In the genomic region with DNA sequence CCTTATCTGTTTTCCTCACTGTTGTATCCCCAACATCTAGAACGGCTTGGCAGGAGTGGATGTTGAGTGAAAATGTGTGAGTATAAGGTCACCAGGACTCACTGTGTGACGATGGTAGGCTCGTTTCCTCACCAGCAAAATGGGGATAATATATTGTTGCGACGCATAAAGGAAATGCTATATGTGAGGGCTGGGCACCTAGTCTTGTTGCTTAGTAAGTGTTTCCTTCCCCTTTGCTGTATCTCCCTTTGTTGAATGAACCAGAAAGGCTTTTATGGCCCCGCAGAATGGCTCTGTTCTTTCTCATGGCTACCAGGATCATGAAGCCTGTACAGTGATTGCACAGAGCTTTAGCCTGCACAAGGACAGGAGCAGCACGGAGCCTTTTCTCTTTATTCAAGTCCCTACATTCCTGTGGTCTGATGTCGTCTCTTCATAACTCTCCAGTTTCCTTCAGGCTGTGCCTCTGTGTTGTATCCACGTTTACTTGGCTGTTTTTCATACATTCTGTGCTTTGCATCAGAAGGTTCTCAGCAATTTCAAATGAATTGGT, we compare ENCODE assay signal across 8 cellular contexts. TPM values are rescaled to one million over a fixed set of nuclear protein-coding genes. Genes with fewer than 3 reads are reported as not detected.
A peak's percentile ranks its signal among the peaks of the same experiment; 100 is the strongest.
DNase-seq lines count a peak whose midpoint lies in the region; ATAC-seq and TF ChIP-seq lines count a peak whose summit lies in the region.

No MANE protein-coding gene starts in this region.

- ATAC-seq in GM21619 (IDR thresholded peaks at IDR 0.05; ENCODE audit: unreplicated experiment) (no peak), HG03025 (IDR thresholded peaks at IDR 0.05; ENCODE audit: low FRiP score, unreplicated experiment) (no peak), HG03565 (IDR thresholded peaks at IDR 0.05; ENCODE audit: unreplicated experiment) (no peak)

- H3K4me1 ChIP-seq in A673 (ENCODE audit: insufficient read depth, low read length, poor library complexity, severe bottlenecking) = peaks cover 28% of the 10 kb centered on the region
- H3K4me1 ChIP-seq in HUES6 (ENCODE audit: control insufficient read depth, insufficient read depth, low read length) = peaks cover 43% of the 10 kb centered on the region

- H3K27me3 ChIP-seq in A673 (replicated peaks; ENCODE audit: insufficient read depth, low read depth, low read length, poor library complexity) (no peaks in the 10 kb centered on the region), HUES6 (ENCODE audit: control insufficient read depth, insufficient read depth, low read length) (no peaks in the 10 kb centered on the region), kidney epithelial cell (ENCODE audit: control insufficient read depth, insufficient read depth, low read length) (no peaks in the 10 kb centered on the region)

- peak overlapping the region; percentile 9 for H3K4me3 ChIP-seq in A673 (ENCODE audit: low read depth, low read length, poor library complexity, severe bottlenecking)
- no peak overlapping the region for H3K4me3 ChIP-seq in HUES6 (ENCODE audit: low read depth, low read length)
- no peak overlapping the region for H3K4me3 ChIP-seq in astrocyte of the cerebellum (ENCODE audit: low read depth, low read length)
- no peak overlapping the region for H3K4me3 ChIP-seq in kidney epithelial cell (ENCODE audit: low read depth, low read length)

- peak; percentile 81 for DNase-seq in A673 (ENCODE audit: low spot score)
- DNase-seq in astrocyte of the cerebellum (ENCODE audit: low read depth) = peak; percentile 79
- DNase-seq in kidney epithelial cell (ENCODE audit: low read depth) = peak; percentile 54
- peak; percentile 54 for DNase-seq in stromal cell of bone marrow (ENCODE audit: low read depth)

- POLR2A ChIA-PET in A673 (lab: Charles Lee; ENCODE audit: low non-redundant PET) = no interaction called here

- intact Hi-C loops in A673 (cut with micrococcal nuclease; ENCODE audit: unreplicated experiment) = no loop called here

- H3K36me3 ChIP-seq in A673 (ENCODE audit: insufficient read depth, low read length, poor library complexity, severe bottlenecking) = no peaks in the 10 kb centered on the region
- H3K36me3 ChIP-seq in HUES6 (ENCODE audit: control insufficient read depth, insufficient read depth, low read length) = no peaks in the 10 kb centered on the region
- no peaks in the 10 kb centered on the region for H3K36me3 ChIP-seq in kidney epithelial cell (ENCODE audit: control insufficient read depth, insufficient read depth, low read length)

- in situ Hi-C loops in astrocyte of the cerebellum (cut with HindIII; ENCODE audit: low sequenced_read_pairs) = no loop called here

- CTCF ChIA-PET in A673 (lab: Charles Lee) = no interaction called here

- H3K27ac ChIP-seq in A673 (ENCODE audit: low read depth, low read length, poor library complexity, severe bottlenecking) (peak overlapping the region; percentile 73), HUES6 (ENCODE audit: low read depth, low read length) (no peak overlapping the region)

- H3K9ac ChIP-seq in HUES6 (ENCODE audit: low read length) = peak overlapping the region; percentile 21

- H3K9me3 ChIP-seq in A673 (ENCODE audit: low read depth, low read length, poor library complexity, severe bottlenecking) (no peaks in the 10 kb centered on the region), HUES6 (ENCODE audit: control insufficient read depth, insufficient read depth, low read depth, low read length) (no peaks in the 10 kb centered on the region)

- BruUV-seq in A673 (replicated peaks; lab: Mats Ljungman, UMichigan) = no TSS peak

- TF ChIP-seq CTCF in A673 (conservative IDR thresholded peaks at IDR 0.05; ENCODE audit: low read depth, low read length) (no peak), astrocyte of the cerebellum (IDR thresholded peaks at IDR 0.05; ENCODE audit: low read depth, low read length, missing control alignments) (no peak), kidney epithelial cell (IDR thresholded peaks at IDR 0.05; ENCODE audit: insufficient read depth, low read length, poor library complexity, severe bottlenecking) (no peak)

RNA-seq across cellular contexts. Expression of a gene that starts 5.4 kb away (rescaled TPM):
- total RNA-seq in A673 (2021) (52.2 and 56.6 TPM in 2 replicates), kidney epithelial cell (24.9 and 26.7 TPM in 2 replicates)
